8 cellular contexts compared by ENCODE assay signal in the genomic region with DNA sequence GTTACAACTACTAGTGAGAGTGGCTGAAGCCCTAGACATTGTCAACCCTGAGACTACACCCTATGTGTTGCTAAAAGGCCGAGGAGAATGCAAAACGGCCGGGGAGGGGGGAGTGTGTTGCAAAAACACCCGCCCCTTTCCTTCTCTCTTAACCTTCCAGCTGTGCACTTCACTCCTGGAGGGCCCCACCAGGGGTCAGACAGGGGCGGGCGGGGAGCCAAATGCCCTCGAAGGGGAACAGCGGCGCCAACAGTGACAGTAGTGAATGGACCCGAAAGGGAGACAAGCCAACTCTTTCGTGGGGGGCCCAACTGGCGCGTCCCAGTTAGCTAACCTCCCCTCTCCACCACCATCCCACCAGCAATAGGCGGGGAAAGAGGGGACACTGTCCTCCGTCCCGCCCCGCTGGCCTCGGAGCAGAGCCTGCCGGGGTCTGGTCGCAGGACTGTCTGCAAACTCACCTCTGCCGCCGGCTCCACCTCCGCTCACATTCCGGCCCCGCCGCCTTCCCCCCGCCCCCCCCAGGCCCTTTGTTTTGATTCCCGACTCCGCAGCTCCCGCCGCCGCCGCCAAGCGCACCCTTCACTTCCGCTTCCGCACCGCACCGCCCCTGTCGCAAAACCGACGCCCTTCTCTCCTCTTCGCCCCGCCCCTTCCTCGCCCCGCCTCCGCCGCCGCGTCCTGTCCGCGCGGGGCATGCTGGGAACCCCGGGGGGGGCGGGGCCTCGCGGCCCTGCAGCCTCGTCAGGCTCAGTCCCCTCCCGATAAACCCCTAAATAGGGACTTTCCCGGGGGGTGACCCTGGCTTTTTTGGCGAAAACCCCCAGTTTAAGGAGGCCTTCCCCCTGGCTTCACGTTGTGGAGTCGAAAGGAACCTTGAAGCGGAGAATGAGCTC. TPM values are rescaled to one million over a fixed set of nuclear protein-coding genes. Genes with fewer than 3 reads are reported as not detected.
DNase-seq lines count a peak whose midpoint lies in the region; FAIRE-seq and TF ChIP-seq lines count a peak whose summit lies in the region.

A gene with protein sequence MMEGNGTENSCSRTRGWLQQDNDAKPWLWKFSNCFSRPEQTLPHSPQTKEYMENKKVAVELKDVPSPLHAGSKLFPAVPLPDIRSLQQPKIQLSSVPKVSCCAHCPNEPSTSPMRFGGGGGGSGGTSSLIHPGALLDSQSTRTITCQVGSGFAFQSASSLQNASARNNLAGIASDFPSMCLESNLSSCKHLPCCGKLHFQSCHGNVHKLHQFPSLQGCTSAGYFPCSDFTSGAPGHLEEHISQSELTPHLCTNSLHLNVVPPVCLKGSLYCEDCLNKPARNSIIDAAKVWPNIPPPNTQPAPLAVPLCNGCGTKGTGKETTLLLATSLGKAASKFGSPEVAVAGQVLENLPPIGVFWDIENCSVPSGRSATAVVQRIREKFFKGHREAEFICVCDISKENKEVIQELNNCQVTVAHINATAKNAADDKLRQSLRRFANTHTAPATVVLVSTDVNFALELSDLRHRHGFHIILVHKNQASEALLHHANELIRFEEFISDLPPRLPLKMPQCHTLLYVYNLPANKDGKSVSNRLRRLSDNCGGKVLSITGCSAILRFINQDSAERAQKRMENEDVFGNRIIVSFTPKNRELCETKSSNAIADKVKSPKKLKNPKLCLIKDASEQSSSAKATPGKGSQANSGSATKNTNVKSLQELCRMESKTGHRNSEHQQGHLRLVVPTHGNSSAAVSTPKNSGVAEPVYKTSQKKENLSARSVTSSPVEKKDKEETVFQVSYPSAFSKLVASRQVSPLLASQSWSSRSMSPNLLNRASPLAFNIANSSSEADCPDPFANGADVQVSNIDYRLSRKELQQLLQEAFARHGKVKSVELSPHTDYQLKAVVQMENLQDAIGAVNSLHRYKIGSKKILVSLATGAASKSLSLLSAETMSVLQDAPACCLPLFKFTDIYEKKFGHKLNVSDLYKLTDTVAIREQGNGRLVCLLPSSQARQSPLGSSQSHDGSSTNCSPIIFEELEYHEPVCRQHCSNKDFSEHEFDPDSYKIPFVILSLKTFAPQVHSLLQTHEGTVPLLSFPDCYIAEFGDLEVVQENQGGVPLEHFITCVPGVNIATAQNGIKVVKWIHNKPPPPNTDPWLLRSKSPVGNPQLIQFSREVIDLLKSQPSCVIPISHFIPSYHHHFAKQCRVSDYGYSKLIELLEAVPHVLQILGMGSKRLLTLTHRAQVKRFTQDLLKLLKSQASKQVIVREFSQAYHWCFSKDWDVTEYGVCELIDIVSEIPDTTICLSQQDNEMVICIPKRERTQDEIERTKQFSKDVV (N-terminal part only) (minus strand): TSS at position 598 of the 896 bp plus-strand sequence. CDS start 3,921 bp downstream, outside the sequence.

- peak; percentile 97 for TF ChIP-seq POLR2A in NB4 (IDR thresholded peaks at IDR 0.05; ENCODE audit: extremely low read depth, insufficient read length)

- CTCF ChIA-PET in activated naive CD4-positive, alpha-beta T cell treated with anti-CD3 and anti-CD28 coated beads for 36 hours (lab: Charles Lee): interaction anchor here (0.6 to 1.5 kb wide), 13 partner anchors 8 to 218 kb away, joined by 3 to 5 read pairs (median 4); no protein-coding TSS in a partner anchor

- FAIRE-seq in frontal cortex (lab: Jason Lieb, UNC): no peak

- peaks cover 11% of the 10 kb centered on the region; the same call in 1 of the 2 replicates for H3K36me3 Mint-ChIP-seq in HFFc6 (ENCODE audit: low read depth)
- H3K36me3 Mint-ChIP-seq in activated naive CD4-positive, alpha-beta T cell treated with anti-CD3 and anti-CD28 coated beads for 36 hours (ENCODE audit: low read depth): peaks cover 12% of the 10 kb centered on the region

- peak within 1 kb of the TSS; percentile 92 for H3K4me3 Mint-ChIP-seq in HFFc6
- peak within 1 kb of the TSS; percentile 85 for H3K4me3 Mint-ChIP-seq in activated naive CD4-positive, alpha-beta T cell treated with anti-CD3 and anti-CD28 coated beads for 36 hours

- intact Hi-C loops in activated naive CD4-positive, alpha-beta T cell treated with anti-CD3 and anti-CD28 coated beads for 36 hours (cut with micrococcal nuclease): loop anchor here (1.0 to 10.0 kb wide), 8 partner anchors 8 to 628 kb away; a partner anchor contains a TSS

- peak within 1 kb of the TSS; percentile 99 for H3K27ac ChIP-seq in substantia nigra (ENCODE audit: low read depth, low read length, poor library complexity, severe bottlenecking)

- peaks cover 43% of the 10 kb centered on the region for H3K4me1 Mint-ChIP-seq in HFFc6 (ENCODE audit: low read depth)
- H3K4me1 Mint-ChIP-seq in activated naive CD4-positive, alpha-beta T cell treated with anti-CD3 and anti-CD28 coated beads for 36 hours (ENCODE audit: low read depth): peaks cover 64% of the 10 kb centered on the region

- H3K27me3 Mint-ChIP-seq in HFFc6 (ENCODE audit: insufficient read depth): peaks cover 2% of the 10 kb centered on the region; the same call in 1 of the 2 replicates
- H3K27me3 Mint-ChIP-seq in activated naive CD4-positive, alpha-beta T cell treated with anti-CD3 and anti-CD28 coated beads for 36 hours (ENCODE audit: low read depth): no peaks in the 10 kb centered on the region

- DNase-seq in GM04504 (ENCODE audit: low read depth) (peak; percentile 88), HFFc6 (peak; percentile 93), NB4 (ENCODE audit: low read depth) (peak; percentile 96), SK-N-DZ (ENCODE audit: low spot score) (peak; percentile 95), frontal cortex (ENCODE audit: low spot score in 2 of 2) (peak; percentile 91 to 93), non-pigmented ciliary epithelial cell (ENCODE audit: low read depth) (peak; percentile 47), substantia nigra (lab: John Stamatoyannopoulos, UW) (peak; percentile 54 to 98 (median 93))
- peak; percentile 99 for DNase-seq in activated naive CD4-positive, alpha-beta T cell treated with anti-CD3 and anti-CD28 coated beads for 36 hours

- H3K27ac Mint-ChIP-seq in HFFc6: peak within 1 kb of the TSS; percentile 98
- peak within 1 kb of the TSS; percentile 99 for H3K27ac Mint-ChIP-seq in activated naive CD4-positive, alpha-beta T cell treated with anti-CD3 and anti-CD28 coated beads for 36 hours

- peak within 1 kb of the TSS; percentile 93 for H3K4me3 ChIP-seq in NB4 (ENCODE audit: low read depth, low read length)

- H3K9me3 Mint-ChIP-seq in HFFc6: no peaks in the 10 kb centered on the region
- no peaks in the 10 kb centered on the region for H3K9me3 Mint-ChIP-seq in activated naive CD4-positive, alpha-beta T cell treated with anti-CD3 and anti-CD28 coated beads for 36 hours

- TF ChIP-seq CTCF in HFFc6 (IDR thresholded peaks at IDR 0.05): peak; percentile 67
- TF ChIP-seq CTCF in NB4 (IDR thresholded peaks at IDR 0.05; ENCODE audit: low read depth, low read length): peak; percentile 26

RNA-seq across cellular contexts. Expression of the gene that starts here (rescaled TPM):
- 10 to 100 TPM; 34.9 to 39.4 (median 38.5) TPM for total RNA-seq in HFFc6 (2021; fragmentation: NEBNext Ultra II Directional; extraction: Animal tissue kit (Norgen Biotek cat#: 25700))
- polyA plus RNA-seq in SK-N-DZ (2014; cell fraction: cytosol; rRNA removed): 8.9 and 9.2 TPM in 2 replicates
- polyA plus RNA-seq in SK-N-DZ (2014; cell fraction: nucleus; rRNA removed): 11.3 and 23.9 TPM in 2 replicates
- 10 to 100 TPM; 72.6 to 80.2 TPM for total RNA-seq in activated naive CD4-positive, alpha-beta T cell treated with anti-CD3 and anti-CD28 coated beads for 36 hours
- total RNA-seq in frontal cortex: 20.4 TPM

Comparison
In these comparisons a context has a peak if more than half of its experiments do, and no peak if none do; other contexts are left out.
1. Peak in every context shown above with its lines: DNase-seq, H3K4me3 ChIP-seq and H3K27ac ChIP-seq.
2. DNase-seq: peak in every context shown above with its lines; median percentile 99 in activated naive CD4-positive, alpha-beta T cell treated with anti-CD3 and anti-CD28 coated beads for 36 hours; 96 in NB4; 95 in SK-N-DZ; 93 in HFFc6; 93 in substantia nigra; 92 in frontal cortex; 88 in GM04504; 47 in non-pigmented ciliary epithelial cell.